In genomic region chr5:161900981-161901380, GRCh38 we compare ENCODE assay signal across 28 cellular contexts. TPM values are rescaled to one million over a fixed set of nuclear protein-coding genes. Genes with fewer than 3 reads are reported as not detected.
"Had no signal": no experiment of that assay in that cellular context is flagged by ENCODE, and none has a peak within 500 bp of the region (broad histone marks: within the 10 kb centered on the region; RNA-seq: fewer than 3 reads in every experiment).

No MANE protein-coding gene starts in this region.

- DNase-seq: stimulated activated CD4-positive, alpha-beta T cell treated with anti-CD3 and anti-CD28 coated beads, Interleukin-2, amount 100 ng/mL, for 48 hours; stimulated activated CD4-positive, alpha-beta T cell treated with anti-CD3 and anti-CD28 coated beads, Interleukin-4, amount 100 ng/mL, for 1 hour; stimulated activated CD4-positive, alpha-beta T cell treated with anti-CD3 and anti-CD28 coated beads, Interleukin-4, amount 100 ng/mL, for 24 hours; stimulated activated CD4-positive, alpha-beta T cell treated with anti-CD3 and anti-CD28 coated beads, Interleukin-4, amount 100 ng/mL, for 4 hours; stimulated activated CD8-positive, alpha-beta memory T cell treated with anti-CD3 and anti-CD28 coated beads, Interleukin-4, amount 100 ng/mL, for 48 hours; stimulated activated naive B cell treated with anti-CD40 and anti-IgM and Interleukin-4, amounts not matched to agents 10 μg/mL and 1 μg/mL and 100 μg/mL, for 72 hours; stimulated activated naive CD4-positive, alpha-beta T cell; stimulated activated naive CD4-positive, alpha-beta T cell treated with Interleukin-2 at 50 U/mL for 16 hours; stimulated activated naive CD8-positive, alpha-beta T cell treated with anti-CD3 and anti-CD28 coated beads, Interleukin-15, amount 100 ng/mL, for 72 hours; stimulated activated naive CD8-positive, alpha-beta T cell treated with anti-CD3 and anti-CD28 coated beads, Interleukin-15, Interleukin-2, amounts not matched to agents 100 U/mL and 50 U/mL, for 24 hours; stomach; substantia nigra; testis; thyroid gland; tibial artery; transverse colon; trophoblast cell; upper lobe of right lung; uterus had no signal

- ATAC-seq: stimulated activated effector memory CD8-positive, alpha-beta T cell treated with anti-CD3 and anti-CD28 coated beads, Interleukin-12 subunit alpha, Interleukin-12 subunit beta, amount 100 ng/mL, for 72 hours; stimulated activated memory B cell treated with anti-CD40 and anti-IgM and Interleukin-4, amounts not matched to agents 10 μg/mL and 1 μg/mL and 100 μg/mL, for 72 hours; stimulated activated naive B cell treated with anti-CD40 and anti-IgM and Interleukin-4, amounts not matched to agents 10 μg/mL and 1 μg/mL and 100 μg/mL, for 72 hours; stimulated activated naive CD8-positive, alpha-beta T cell treated with anti-CD3 and anti-CD28 coated beads, Interleukin-15, amount 100 ng/mL, for 72 hours; stimulated activated naive CD8-positive, alpha-beta T cell treated with anti-CD3 and anti-CD28 coated beads, Interleukin-15, Interleukin-2, amounts not matched to agents 100 U/mL and 50 U/mL, for 24 hours; upper lobe of right lung had no signal

RNA-seq across cellular contexts. Expression of gene GABRA1, which starts 53.1 kb away (rescaled TPM):
- total RNA-seq: subcutaneous adipose tissue, suprapubic skin, thoracic aorta, thyroid gland, tibial nerve, upper lobe of left lung, upper lobe of right lung, ureter, vagina had no signal
